In genomic region chr12:70645494-70646317, GRCh38 we compare ENCODE assay signal across 1 cellular context.
TF ChIP-seq lines count a peak whose summit lies in the region.

No MANE protein-coding gene starts in this region.

TF ChIP-seq in GM23338, 12 proteins besides CTCF, POLR2A, EP300 and RAD21 (continued from another document):
- TF ChIP-seq EZH2phosphoT487 (IDR thresholded peaks at IDR 0.05; ENCODE audit: unreplicated experiment) (no peak), EZH2 (IDR thresholded peaks at IDR 0.05; ENCODE audit: low read depth, unreplicated experiment) (no peak), POLR2AphosphoS5 (IDR thresholded peaks at IDR 0.05; ENCODE audit: low read depth) (no peak), ZNF331 (CRISPR knock-in tag; IDR thresholded peaks at IDR 0.05; ENCODE audit: low read depth) (no peak)
